In genomic region chr1:52928083-52928404, GRCh38 we compare ENCODE assay signal across 8 cellular contexts. TPM values are rescaled to one million over a fixed set of nuclear protein-coding genes. Genes with fewer than 3 reads are reported as not detected.
A peak's percentile ranks its signal among the peaks of the same experiment; 100 is the strongest.
DNase-seq lines count a peak whose midpoint lies in the region; ATAC-seq lines count a peak whose summit lies in the region.

No MANE protein-coding gene starts in this region.

- H3K36me3 Mint-ChIP-seq in activated naive CD8-positive, alpha-beta T cell treated with anti-CD3 and anti-CD28 coated beads for 36 hours = peaks cover 6% of the 10 kb centered on the region

- H3K4me3 Mint-ChIP-seq in activated naive CD8-positive, alpha-beta T cell treated with anti-CD3 and anti-CD28 coated beads for 36 hours = peak overlapping the region; percentile 83
- peak overlapping the region; percentile 81 to 91 for H3K4me3 Mint-ChIP-seq in stimulated activated naive CD8-positive, alpha-beta T cell treated with anti-CD3 and anti-CD28 coated beads, Interleukin-15, amount 100 ng/mL, for 72 hours

- peak; percentile 33 for ATAC-seq in stimulated activated naive CD8-positive, alpha-beta T cell treated with anti-CD3 and anti-CD28 coated beads, Interleukin-15, amount 100 ng/mL, for 72 hours
- no peak for ATAC-seq in HG03280 (IDR thresholded peaks at IDR 0.05; ENCODE audit: unreplicated experiment)

- H3K9me3 ChIP-seq in iPS-18c (ENCODE audit: control insufficient read depth, insufficient read depth, low read length) = peaks cover 2% of the 10 kb centered on the region

- DNase-seq in NCI-H82 (lab: John Stamatoyannopoulos, UW) (peak; percentile 47), NCI-H82 treated with DMSO at 0.1 percent for 48 hours (lab: John Stamatoyannopoulos, UW; ENCODE audit: unreplicated experiment) (no peak), NCI-H2081 (lab: John Stamatoyannopoulos, UW) (no peak), KBM-7 (no peak)
- no peak for DNase-seq in activated naive CD8-positive, alpha-beta T cell treated with anti-CD3 and anti-CD28 coated beads for 36 hours
- no peak for DNase-seq in stimulated activated naive CD8-positive, alpha-beta T cell treated with anti-CD3 and anti-CD28 coated beads, Interleukin-15, amount 100 ng/mL, for 72 hours

- in situ Hi-C loops in KBM-7 (cut with MboI; ENCODE audit: low pct_unique_long_range_greater_than_20kb, low sequenced_read_pairs) = no loop called here

- H3K27ac Mint-ChIP-seq in activated naive CD8-positive, alpha-beta T cell treated with anti-CD3 and anti-CD28 coated beads for 36 hours = peak overlapping the region; percentile 29
- H3K27ac Mint-ChIP-seq in stimulated activated naive CD8-positive, alpha-beta T cell treated with anti-CD3 and anti-CD28 coated beads, Interleukin-15, amount 100 ng/mL, for 72 hours = peak overlapping the region; percentile 80 to 94

- H3K9me3 Mint-ChIP-seq in activated naive CD8-positive, alpha-beta T cell treated with anti-CD3 and anti-CD28 coated beads for 36 hours = no peaks in the 10 kb centered on the region
- no peaks in the 10 kb centered on the region for H3K9me3 Mint-ChIP-seq in stimulated activated naive CD8-positive, alpha-beta T cell treated with anti-CD3 and anti-CD28 coated beads, Interleukin-15, amount 100 ng/mL, for 72 hours

- peaks cover 9% of the 10 kb centered on the region for H3K4me1 Mint-ChIP-seq in activated naive CD8-positive, alpha-beta T cell treated with anti-CD3 and anti-CD28 coated beads for 36 hours
- peaks cover 18% of the 10 kb centered on the region for H3K4me1 Mint-ChIP-seq in stimulated activated naive CD8-positive, alpha-beta T cell treated with anti-CD3 and anti-CD28 coated beads, Interleukin-15, amount 100 ng/mL, for 72 hours

- H3K4me3 ChIP-seq in iPS-18c (ENCODE audit: insufficient read depth, low read depth, low read length) = peak overlapping the region; percentile 76

- H3K27me3 Mint-ChIP-seq in activated naive CD8-positive, alpha-beta T cell treated with anti-CD3 and anti-CD28 coated beads for 36 hours = no peaks in the 10 kb centered on the region
- no peaks in the 10 kb centered on the region for H3K27me3 Mint-ChIP-seq in stimulated activated naive CD8-positive, alpha-beta T cell treated with anti-CD3 and anti-CD28 coated beads, Interleukin-15, amount 100 ng/mL, for 72 hours

RNA-seq across cellular contexts. Expression of gene SCP2, which starts 1.0 kb away (rescaled TPM):
- total RNA-seq in activated naive CD8-positive, alpha-beta T cell treated with anti-CD3 and anti-CD28 coated beads for 36 hours = 10 to 100 TPM; 63.9 to 66.2 TPM

RNA-seq across cellular contexts. Expression of gene ECHDC2, which starts 6.5 kb away (rescaled TPM):
- total RNA-seq in activated naive CD8-positive, alpha-beta T cell treated with anti-CD3 and anti-CD28 coated beads for 36 hours = 10 to 100 TPM; 28.5 to 29.1 TPM
